ENCODE assay signal across 9 cellular contexts in the genomic region with DNA sequence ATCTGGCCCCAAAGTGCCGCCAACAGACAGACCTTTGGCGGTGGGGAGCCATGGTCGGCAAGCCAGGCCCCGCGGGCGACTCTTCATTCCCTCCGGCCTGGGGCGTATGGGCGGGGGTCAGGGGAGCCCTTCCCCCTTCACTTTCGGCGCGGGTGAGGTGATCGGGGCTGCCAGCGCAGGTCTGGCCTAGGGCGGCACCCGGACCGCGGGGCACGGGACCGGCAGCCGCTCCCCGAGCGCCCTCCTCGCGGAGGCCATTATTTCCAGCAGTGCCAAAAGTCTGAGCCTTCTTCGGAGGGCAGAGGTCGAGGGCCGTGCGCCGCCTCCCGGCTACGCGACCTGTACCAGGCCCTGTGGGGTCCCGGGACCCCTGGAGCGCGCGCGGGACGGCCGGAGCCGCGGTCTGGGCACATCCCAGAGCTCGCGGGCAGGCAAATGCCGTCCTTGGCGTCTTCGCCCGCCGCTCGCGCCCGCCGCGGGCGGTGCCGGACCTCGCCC. TPM values are rescaled to one million over a fixed set of nuclear protein-coding genes. Genes with fewer than 3 reads are reported as not detected.
DNase-seq lines count a peak whose midpoint lies in the region; ATAC-seq and TF ChIP-seq lines count a peak whose summit lies in the region.
"Had no signal": no experiment of that assay in that cellular context is flagged by ENCODE, and none has a peak within 500 bp of the region (broad histone marks: within the 10 kb centered on the region; RNA-seq: fewer than 3 reads in every experiment).

No MANE protein-coding gene starts in this region.

- H3K4me1 Mint-ChIP-seq in activated T-helper 2 cell treated with anti-CD3 and anti-CD28 coated beads, Interferon-gamma antibody, Interleukin-2, Interleukin-4, amounts not matched to agents 10 μg/mL and 5 μg/mL and 100 μg/mL, durations not matched to agents 14 hours and 24 hours and 36 hours (ENCODE audit: low read depth): peaks cover 8% of the 10 kb centered on the region

- whole genome bisulfite sequencing in GM23248 (ENCODE audit: low coverage in 1 of 2, low lambda C conversion rate in 2 of 2, missing lambda C conversion rate in 2 of 2), 2 experiments: 0 to 1% methylated on average over 8 to 27 of the region's 57 CpGs
- 0% methylated on average over 7 of the region's 57 CpGs; no CpG with 5 or more reads in 1 of the 2 donors for WGBS in gastroesophageal sphincter (ENCODE audit: low coverage in 1 of 2), 2 donors
- 0 to 1% (median 0%) methylated on average over 32 to 57 of the region's 57 CpGs for WGBS in ovary, 3 donors

- H3K4me3 ChIP-seq in GM23248 (peak overlapping the region; percentile 95), Karpas-422 (ENCODE audit: low read length) (peak overlapping the region; percentile 97), gastroesophageal sphincter (peak overlapping the region; percentile 89 to 98), ovary (peak overlapping the region; percentile 78)

- peak in 1 of 4 experiments; percentile 27 for TF ChIP-seq CTCF in gastroesophageal sphincter (IDR thresholded peaks at IDR 0.05)
- TF ChIP-seq CTCF in ovary (IDR thresholded peaks at IDR 0.05): no peak

- H3K9me3 ChIP-seq in GM23248 (ENCODE audit: low read depth): no peaks in the 10 kb centered on the region
- H3K9me3 ChIP-seq in Karpas-422 (ENCODE audit: low read length): no peaks in the 10 kb centered on the region
- no peaks in the 10 kb centered on the region for H3K9me3 ChIP-seq in gastroesophageal sphincter
- no peaks in the 10 kb centered on the region for H3K9me3 ChIP-seq in ovary

- H3K36me3 ChIP-seq in GM23248 (ENCODE audit: low read depth): no peaks in the 10 kb centered on the region; the same call in 1 of the 2 replicates
- H3K36me3 ChIP-seq in Karpas-422 (ENCODE audit: insufficient read depth, low read length): peaks cover 14% of the 10 kb centered on the region
- H3K36me3 ChIP-seq in gastroesophageal sphincter: no peaks in the 10 kb centered on the region
- no peaks in the 10 kb centered on the region for H3K36me3 ChIP-seq in ovary

- H2AFZ ChIP-seq in GM23248 (peak overlapping the region; percentile 79), Karpas-422 (ENCODE audit: low read length) (peak overlapping the region; percentile 59)

- in situ Hi-C loops in GM23248 (cut with MboI): no loop called here

- peak; percentile 48 for ATAC-seq in gastroesophageal sphincter

- intact Hi-C loops in activated T-helper 2 cell treated with anti-CD3 and anti-CD28 coated beads, Interferon-gamma antibody, Interleukin-2, Interleukin-4, amounts not matched to agents 10 μg/mL and 5 μg/mL and 100 μg/mL, durations not matched to agents 14 hours and 24 hours and 36 hours (cut with micrococcal nuclease): loop anchor here (5.0 to 10.0 kb wide), 2 partner anchors 75 to 1218 kb away; a partner anchor contains a TSS
- intact Hi-C loops in ovary (cut with DNase I): loop anchor here in 1 of 4 donors (5.0 kb wide), 1 partner anchor 330 kb away; a partner anchor contains a TSS

- no peak for TF ChIP-seq EP300 in gastroesophageal sphincter (IDR thresholded peaks at IDR 0.05)
- TF ChIP-seq EP300 in ovary (IDR thresholded peaks at IDR 0.05): no peak

- H3K9me2 ChIP-seq in GM23248 (ENCODE audit: insufficient read depth) (no peaks in the 10 kb centered on the region), Karpas-422 (replicated peaks; ENCODE audit: insufficient read depth, low read length) (no peaks in the 10 kb centered on the region)

- DNase-seq in DMS 273 (lab: John Stamatoyannopoulos, UW; ENCODE audit: unreplicated experiment) (peak; percentile 84), DMS 273 treated with DMSO at 0.1 percent for 48 hours (lab: John Stamatoyannopoulos, UW) (no peak), GM23248 (peak; percentile 59), Karpas-422 (peak; percentile 75), ovary (peak in 2 of 5 donors; percentile 57 to 58), DMS153 (lab: John Stamatoyannopoulos, UW) (no peak)
- peak; percentile 28 for DNase-seq in activated T-helper 2 cell treated with anti-CD3 and anti-CD28 coated beads, Interferon-gamma antibody, Interleukin-2, Interleukin-4, amounts not matched to agents 10 μg/mL and 5 μg/mL and 100 μg/mL, durations not matched to agents 14 hours and 24 hours and 36 hours (ENCODE audit: low spot score)

- H3K27me3 ChIP-seq in GM23248 (replicated peaks; ENCODE audit: insufficient read depth) (no peaks in the 10 kb centered on the region), Karpas-422 (ENCODE audit: low read length) (no peaks in the 10 kb centered on the region), gastroesophageal sphincter (no peaks in the 10 kb centered on the region), ovary (no peaks in the 10 kb centered on the region)

- H3K9ac ChIP-seq in GM23248 (peak overlapping the region; percentile 99), Karpas-422 (ENCODE audit: low read length) (peak overlapping the region; percentile 87)

- TF ChIP-seq POLR2A in gastroesophageal sphincter (IDR thresholded peaks at IDR 0.05) (no peak), ovary (IDR thresholded peaks at IDR 0.05) (no peak)

- H3K36me3 Mint-ChIP-seq in activated T-helper 2 cell treated with anti-CD3 and anti-CD28 coated beads, Interferon-gamma antibody, Interleukin-2, Interleukin-4, amounts not matched to agents 10 μg/mL and 5 μg/mL and 100 μg/mL, durations not matched to agents 14 hours and 24 hours and 36 hours (ENCODE audit: low read depth): peaks cover 6% of the 10 kb centered on the region

- H3F3A ChIP-seq in GM23248 (ENCODE audit: insufficient read depth): peaks cover 13% of the 10 kb centered on the region; the same call in 1 of the 2 replicates

- peak overlapping the region; percentile 99 for H3K27ac ChIP-seq in GM23248
- H3K27ac ChIP-seq in Karpas-422 (ENCODE audit: low read length): peak overlapping the region; percentile 64
- H3K27ac ChIP-seq in gastroesophageal sphincter: peak overlapping the region; percentile 90 to 100 (median 97)
- peak overlapping the region; percentile 93 to 99 for H3K27ac ChIP-seq in ovary

- peaks cover 5% of the 10 kb centered on the region; the same call in 1 of the 2 replicates for H3K4me1 ChIP-seq in GM23248 (ENCODE audit: insufficient read depth)
- H3K4me1 ChIP-seq in Karpas-422 (ENCODE audit: low read length): peaks cover 25% of the 10 kb centered on the region
- H3K4me1 ChIP-seq in gastroesophageal sphincter: peaks cover 0 to 28% (median 11%) of the 10 kb centered on the region in 3 donors
- no peaks in the 10 kb centered on the region for H3K4me1 ChIP-seq in ovary (ENCODE audit: insufficient read depth)

- H3K27ac Mint-ChIP-seq in activated T-helper 2 cell treated with anti-CD3 and anti-CD28 coated beads, Interferon-gamma antibody, Interleukin-2, Interleukin-4, amounts not matched to agents 10 μg/mL and 5 μg/mL and 100 μg/mL, durations not matched to agents 14 hours and 24 hours and 36 hours: peak overlapping the region; percentile 91

- H3K27me3 Mint-ChIP-seq in activated T-helper 2 cell treated with anti-CD3 and anti-CD28 coated beads, Interferon-gamma antibody, Interleukin-2, Interleukin-4, amounts not matched to agents 10 μg/mL and 5 μg/mL and 100 μg/mL, durations not matched to agents 14 hours and 24 hours and 36 hours (ENCODE audit: low read depth): no peaks in the 10 kb centered on the region

- peaks cover 52% of the 10 kb centered on the region for H3K79me2 ChIP-seq in GM23248 (ENCODE audit: insufficient read depth)
- H3K79me2 ChIP-seq in Karpas-422 (ENCODE audit: low read length): peaks cover 56% of the 10 kb centered on the region

- H3K4me2 ChIP-seq in GM23248 (ENCODE audit: unreplicated experiment) (peak overlapping the region; percentile 92), Karpas-422 (ENCODE audit: low read depth, low read length, poor library complexity, severe bottlenecking) (peak overlapping the region; percentile 95)

- H3K9me3 Mint-ChIP-seq in activated T-helper 2 cell treated with anti-CD3 and anti-CD28 coated beads, Interferon-gamma antibody, Interleukin-2, Interleukin-4, amounts not matched to agents 10 μg/mL and 5 μg/mL and 100 μg/mL, durations not matched to agents 14 hours and 24 hours and 36 hours: no peaks in the 10 kb centered on the region

- H4K20me1 ChIP-seq in GM23248 (ENCODE audit: insufficient read depth) (0 out of 2 replicates have a peak, but pooled peaks cover 4% of the 10 kb centered on the region), Karpas-422 (ENCODE audit: insufficient read depth, low read depth, low read length) (no peaks in the 10 kb centered on the region)

- peak overlapping the region; percentile 86 for H3K4me3 Mint-ChIP-seq in activated T-helper 2 cell treated with anti-CD3 and anti-CD28 coated beads, Interferon-gamma antibody, Interleukin-2, Interleukin-4, amounts not matched to agents 10 μg/mL and 5 μg/mL and 100 μg/mL, durations not matched to agents 14 hours and 24 hours and 36 hours (ENCODE audit: low read depth)

RNA-seq across cellular contexts. Expression of a gene that starts 0.6 kb away (rescaled TPM):
- total RNA-seq in GM23248 (2014; rRNA removed; shearing (Covaris generic)): 12.0 and 31.2 TPM in 2 replicates
- 4.5 and 5.8 TPM in 2 replicates for polyA plus RNA-seq in GM23248 (2016; fragmentation: Nextera tagmentation; extraction: Ambion mirVana)
- total RNA-seq in Karpas-422 (2014; rRNA removed; shearing (Covaris generic); ENCODE audit: low replicate concordance): 28.3 and 48.2 TPM in 2 replicates
- 21.8 and 30.7 TPM in 2 replicates for total RNA-seq in activated T-helper 2 cell treated with anti-CD3 and anti-CD28 coated beads, Interferon-gamma antibody, Interleukin-2, Interleukin-4, amounts not matched to agents 10 μg/mL and 5 μg/mL and 100 μg/mL, durations not matched to agents 14 hours and 24 hours and 36 hours
- 10 to 100 TPM; 17.0 to 28.6 (median 19.9) TPM for total RNA-seq in gastroesophageal sphincter
- total RNA-seq in ovary: 10 to 100 TPM; 32.4 to 56.2 (median 42.9) TPM
- 10 to 100 TPM; 19.8 to 27.6 TPM for polyA plus RNA-seq in ovary

RNA-seq across cellular contexts. Expression of a gene that starts 28.5 kb away (rescaled TPM):
- not detected in 2 replicates for total RNA-seq in GM23248 (2014; rRNA removed; shearing (Covaris generic))
- polyA plus RNA-seq in GM23248 (2016; fragmentation: Nextera tagmentation; extraction: Ambion mirVana) (not detected in 2 replicates), ovary (not detected)
- not detected in 2 replicates for total RNA-seq in Karpas-422 (2014; rRNA removed; shearing (Covaris generic); ENCODE audit: low replicate concordance)
- total RNA-seq in activated T-helper 2 cell treated with anti-CD3 and anti-CD28 coated beads, Interferon-gamma antibody, Interleukin-2, Interleukin-4, amounts not matched to agents 10 μg/mL and 5 μg/mL and 100 μg/mL, durations not matched to agents 14 hours and 24 hours and 36 hours: not detected in 2 replicates
- total RNA-seq in gastroesophageal sphincter (not detected), ovary (not detected)
- total RNA-seq: myocyte had no signal

Comparison
In these comparisons a context has a peak if more than half of its experiments do, and no peak if none do; other contexts are left out.
1. DNase-seq: peak in DMS 273 (single experiment), GM23248 (single experiment), Karpas-422 (single experiment) and activated T-helper 2 cell treated with anti-CD3 and anti-CD28 coated beads, Interferon-gamma antibody, Interleukin-2, Interleukin-4, amounts not matched to agents 10 μg/mL and 5 μg/mL and 100 μg/mL, durations not matched to agents 14 hours and 24 hours and 36 hours (single experiment); none in DMS 273 treated with DMSO at 0.1 percent for 48 hours (single experiment) and DMS153 (single experiment).
2. Peak in every context shown above with its lines, with median percentiles within 50 percentile points of each other: H3K27ac ChIP-seq and H3K4me3 ChIP-seq.